Comparison of ENCODE assay signal across 17 cellular contexts in genomic region chr13:28394422-28394821, GRCh38.
DNase-seq lines count a peak whose midpoint lies in the region; FAIRE-seq and TF ChIP-seq lines count a peak whose summit lies in the region.
"Had no signal": no experiment of that assay in that cellular context is flagged by ENCODE, and none has a peak within 500 bp of the region (broad histone marks: within the 10 kb centered on the region; RNA-seq: fewer than 3 reads in every experiment).

No MANE protein-coding gene starts in this region.

- H3K4me3 Mint-ChIP-seq in Calu3 (ENCODE audit: low read depth, unreplicated experiment), result no peak overlapping the region
- H3K4me3 Mint-ChIP-seq: activated CD4-positive, alpha-beta T cell treated with anti-CD3 and anti-CD28 coated beads for 36 hours; activated T-cell treated with anti-CD3 and anti-CD28 coated beads, Interleukin-2, amount 50 U/mL, for 72 hours; B cell had no signal

- H3K4ac ChIP-seq in H1 (replicated peaks; ENCODE audit: insufficient read length, low read depth, low read length) (no peak overlapping the region), mesenchymal stem cell (ENCODE audit: low read depth in 1 of 2, low read length in 2 of 2) (peak overlapping the region in 1 of 2 experiments; percentile 51)

- H3K56ac ChIP-seq in H1 (replicated peaks; ENCODE audit: insufficient read length, low read depth, low read length), result no peak overlapping the region

- H2AK5ac ChIP-seq in H1 (ENCODE audit: low read depth, low read length) (no peak overlapping the region), mesenchymal stem cell (ENCODE audit: low read length, severe bottlenecking) (no peak overlapping the region)

- no peaks in the 10 kb centered on the region for H3K9me3 Mint-ChIP-seq in Calu3 (ENCODE audit: low read depth, unreplicated experiment)
- H3K9me3 Mint-ChIP-seq: activated T-cell treated with anti-CD3 and anti-CD28 coated beads, Interleukin-2, amount 50 U/mL, for 72 hours had no signal

- H3K23me2 ChIP-seq in H1 (ENCODE audit: low read depth, low read length), result no peaks in the 10 kb centered on the region

- FAIRE-seq in H1 (lab: Jason Lieb, UNC), result no peak
- no peak for FAIRE-seq in D721Med (lab: Jason Lieb, UNC)
- FAIRE-seq: G401.6 had no signal

- BruUV-seq in Calu3 (replicated peaks; lab: Mats Ljungman, UMichigan), result no TSS peak

- H3K4me1 ChIP-seq in H1 (replicated peaks in 1 of 4; ENCODE audit: control insufficient read depth in 3 of 4, insufficient read depth in 4 of 4, low read length in 3 of 4) (peaks cover 0 to 10% (median 0%) of the 10 kb centered on the region in 4 experiments; a peak in 3 of 7 replicates), mesenchymal stem cell (ENCODE audit: control insufficient read depth, insufficient read depth, low read depth, low read length) (no peaks in the 10 kb centered on the region)
- H3K4me1 ChIP-seq: ascending aorta had no signal

- intact Hi-C loops in Calu3 (cut with micrococcal nuclease; ENCODE audit: unreplicated experiment), result no loop called here

- no peak overlapping the region for H4K5ac ChIP-seq in H1 (ENCODE audit: insufficient read length, low read depth, low read length)

- H3K27ac Mint-ChIP-seq in Calu3 (ENCODE audit: unreplicated experiment), result no peak overlapping the region
- H3K27ac Mint-ChIP-seq: activated CD4-positive, alpha-beta T cell treated with anti-CD3 and anti-CD28 coated beads for 36 hours; activated T-cell treated with anti-CD3 and anti-CD28 coated beads, Interleukin-2, amount 50 U/mL, for 72 hours; B cell; progenitor cell of endocrine pancreas had no signal

- H4K91ac ChIP-seq in H1 (replicated peaks; ENCODE audit: insufficient read length, low read length), result no peak overlapping the region
- peak overlapping the region; percentile 93 for H4K91ac ChIP-seq in mesenchymal stem cell (ENCODE audit: low read length)

- no peak for TF ChIP-seq RAD21 in H1 (IDR thresholded peaks at IDR 0.05 in 1 of 2, conservative IDR thresholded peaks at IDR 0.05 in 1 of 2; ENCODE audit: low read depth in 2 of 2, low read length in 2 of 2)

- H3K27me3 ChIP-seq in H1 (replicated peaks in 1 of 4; ENCODE audit: control insufficient read depth in 3 of 4, extremely low read depth in 1 of 4, insufficient read depth in 3 of 4, low read length in 3 of 4) (no peaks in the 10 kb centered on the region), mesenchymal stem cell (ENCODE audit: control insufficient read depth in 1 of 2, insufficient read depth in 1 of 2, low read length in 2 of 2) (peaks cover 2 to 6% of the 10 kb centered on the region in 2 experiments)
- H3K27me3 ChIP-seq: ascending aorta had no signal

- H2BK20ac ChIP-seq in H1 (ENCODE audit: low read length), result no peak overlapping the region

- no peaks in the 10 kb centered on the region for H3K79me1 ChIP-seq in H1 (ENCODE audit: low read depth, low read length)
- no peaks in the 10 kb centered on the region for H3K79me1 ChIP-seq in mesenchymal stem cell (replicated peaks; ENCODE audit: low read length, poor library complexity, severe bottlenecking)

- H3K36me3 Mint-ChIP-seq in Calu3 (ENCODE audit: insufficient read depth, unreplicated experiment), result no peaks in the 10 kb centered on the region

- H3K4me2 ChIP-seq in H1 (ENCODE audit: insufficient read depth in 1 of 2, low read depth in 2 of 2, low read length in 2 of 2) (no peak overlapping the region), mesenchymal stem cell (ENCODE audit: low read length, poor library complexity, severe bottlenecking) (no peak overlapping the region)

- H3K4me1 Mint-ChIP-seq in Calu3 (ENCODE audit: low read depth, unreplicated experiment), result no peaks in the 10 kb centered on the region
- H3K4me1 Mint-ChIP-seq: activated CD4-positive, alpha-beta T cell treated with anti-CD3 and anti-CD28 coated beads for 36 hours; B cell had no signal

- H3K18ac ChIP-seq in H1 (ENCODE audit: extremely low read depth, low read length) (no peak overlapping the region), mesenchymal stem cell (ENCODE audit: low read depth in 1 of 2, low read length in 2 of 2) (peak overlapping the region; percentile 49 to 57)

- peaks cover 9 to 59% (median 39%) of the 10 kb centered on the region in 4 experiments for H3K36me3 ChIP-seq in H1 (ENCODE audit: control insufficient read depth in 2 of 4, insufficient read depth in 4 of 4, low read length in 3 of 4)
- no peaks in the 10 kb centered on the region for H3K36me3 ChIP-seq in mesenchymal stem cell (ENCODE audit: control insufficient read depth in 1 of 2, insufficient read depth in 2 of 2, low read depth in 1 of 2, low read length in 2 of 2)
- H3K36me3 ChIP-seq: ascending aorta had no signal

- POLR2A ChIA-PET in H1 (lab: Charles Lee; ENCODE audit: partially characterized antibody), result no interaction called here

- peaks cover 0 to 2% of the 10 kb centered on the region in 2 experiments for H4K20me1 ChIP-seq in H1 (replicated peaks in 1 of 2; ENCODE audit: control insufficient read depth in 1 of 2, insufficient read depth in 2 of 2, low read length in 2 of 2)

- H2BK15ac ChIP-seq in H1 (ENCODE audit: low read length), result no peak overlapping the region
- H2BK15ac ChIP-seq in mesenchymal stem cell (ENCODE audit: low read depth, poor library complexity, severe bottlenecking), result no peak overlapping the region

- H3K9me3 ChIP-seq in H1 (ENCODE audit: insufficient read depth in 2 of 2, low read depth in 1 of 2, low read length in 1 of 2), result no peaks in the 10 kb centered on the region
- H3K9me3 ChIP-seq in mesenchymal stem cell (ENCODE audit: control insufficient read depth, low read length), result no peaks in the 10 kb centered on the region
- H3K9me3 ChIP-seq: ascending aorta had no signal

- CTCF ChIA-PET in H1 (lab: Charles Lee; ENCODE audit: partially characterized antibody), result interaction anchor here (1.2 kb wide), 1 partner anchor 18 kb away, joined by 4 read pairs; no protein-coding TSS in a partner anchor
- CTCF ChIA-PET in Calu3 (lab: Charles Lee), result no interaction called here

- H3K9ac ChIP-seq in H1 (replicated peaks in 1 of 4; ENCODE audit: extremely low read depth in 1 of 4, low read depth in 3 of 4, low read length in 3 of 4) (peak overlapping the region in 1 of 4 experiments; percentile 13; a peak in 2 of 7 replicates), mesenchymal stem cell (ENCODE audit: low read length) (no peak overlapping the region)

- WGBS in H1 (ENCODE audit: extremely low coverage in 1 of 2, insufficient coverage in 1 of 2, insufficient read length in 1 of 2, insufficient replicate concordance in 2 of 2, low coverage in 1 of 2, low lambda C conversion rate in 2 of 2, missing lambda C conversion rate in 1 of 2), 2 experiments, result 83% methylated on average over 4 of the region's 4 CpGs; no CpG with 5 or more reads in 1 of the 2 experiments
- 67% methylated on average over 3 of the region's 4 CpGs for WGBS in mesenchymal stem cell

- H4K8ac ChIP-seq in H1 (ENCODE audit: extremely low read depth, insufficient read depth, low read length) (no peak overlapping the region), mesenchymal stem cell (ENCODE audit: low read length) (peak overlapping the region; percentile 76)

- H2BK5ac ChIP-seq in H1 (ENCODE audit: low read depth, low read length) (peak overlapping the region; percentile 40), mesenchymal stem cell (ENCODE audit: low read depth, low read length, poor library complexity, severe bottlenecking) (no peak overlapping the region)

- H3K27ac ChIP-seq in H1 (ENCODE audit: low read depth, low read length) (0 out of 2 replicates have a peak overlapping the region, but pooled peaks have one; percentile 12), mesenchymal stem cell (ENCODE audit: low read length, poor library complexity, severe bottlenecking) (no peak overlapping the region)

- H2AFZ ChIP-seq in H1 (ENCODE audit: low read length), result no peak overlapping the region
- no peak overlapping the region for H2AFZ ChIP-seq in mesenchymal stem cell (ENCODE audit: low read depth, low read length)

- TF ChIP-seq CTCF in H1 (IDR thresholded peaks at IDR 0.05; ENCODE audit: control extremely low read depth in 1 of 3, insufficient read depth in 1 of 3, low read depth in 1 of 3, low read length in 3 of 3) (no peak), Calu3 (IDR thresholded peaks at IDR 0.05; ENCODE audit: unreplicated experiment) (no peak), D721Med (IDR thresholded peaks at IDR 0.05; ENCODE audit: insufficient read depth, missing control alignments) (no peak)

- TF ChIP-seq POLR2A in H1 (IDR thresholded peaks at IDR 0.05; ENCODE audit: control extremely low read depth in 1 of 2, low read depth in 2 of 2, low read length in 2 of 2), result 0 out of 3 replicates have a peak, but pooled peaks of 1 of the 2 experiments have one; percentile 13

- no peak overlapping the region for H3K14ac ChIP-seq in H1 (ENCODE audit: insufficient read length)
- peak overlapping the region in 1 of 2 experiments; percentile 71 for H3K14ac ChIP-seq in mesenchymal stem cell (ENCODE audit: low read length in 2 of 2)

- TF ChIP-seq EP300 in H1 (IDR thresholded peaks at IDR 0.05; ENCODE audit: borderline replicate concordance in 1 of 2, low read depth in 2 of 2, low read length in 2 of 2), result no peak

- H3K27me3 Mint-ChIP-seq in Calu3 (ENCODE audit: unreplicated experiment), result peaks cover 13% of the 10 kb centered on the region
- H3K27me3 Mint-ChIP-seq: activated CD4-positive, alpha-beta T cell treated with anti-CD3 and anti-CD28 coated beads for 36 hours; B cell had no signal

- no peak overlapping the region for H2BK120ac ChIP-seq in H1 (replicated peaks; ENCODE audit: low read depth, low read length)
- no peak overlapping the region for H2BK120ac ChIP-seq in mesenchymal stem cell (ENCODE audit: low read depth, low read length)

- DNase-seq in ELR (ENCODE audit: low read depth) (peak; percentile 84), NOMO-1 treated with DMSO at 0.1 percent for 48 hours (lab: John Stamatoyannopoulos, UW; ENCODE audit: unreplicated experiment) (peak; percentile 95), H1 (ENCODE audit: low read depth in 1 of 2, low spot score in 2 of 2) (no peak), mesenchymal stem cell (peak; percentile 24), Calu3 (no peak), D721Med (ENCODE audit: insufficient read length, low spot score) (no peak), germinal center (ENCODE audit: low spot score) (no peak), DMS53 (lab: John Stamatoyannopoulos, UW) (no peak)
- DNase-seq: activated CD4-positive, alpha-beta T cell treated with anti-CD3 and anti-CD28 coated beads for 36 hours; activated T-cell treated with anti-CD3 and anti-CD28 coated beads, Interleukin-2, amount 50 U/mL, for 72 hours; NCI-H82; stimulated activated CD4-positive, alpha-beta T cell treated with anti-CD3 and anti-CD28 coated beads, Interleukin-4, amount 100 ng/mL, for 24 hours; stimulated activated naive CD4-positive, alpha-beta T cell treated with Interleukin-2 at 50 U/mL for 16 hours had no signal

- H3K23ac ChIP-seq in H1 (ENCODE audit: insufficient read length) (no peak overlapping the region), mesenchymal stem cell (ENCODE audit: low read length in 2 of 2) (peak overlapping the region in 1 of 2 experiments; percentile 40)

- no peak overlapping the region for H2BK12ac ChIP-seq in H1 (ENCODE audit: low read depth, low read length)
- peak overlapping the region; percentile 28 to 72 for H2BK12ac ChIP-seq in mesenchymal stem cell (ENCODE audit: low read length in 2 of 2)

- no peaks in the 10 kb centered on the region; a peak in 1 of 4 replicates for H3K79me2 ChIP-seq in H1 (ENCODE audit: control insufficient read depth in 1 of 2, insufficient read depth in 2 of 2, low read length in 2 of 2)

- H3K4me3 ChIP-seq in H1 (ENCODE audit: extremely low read depth in 1 of 4, insufficient read depth in 2 of 4, low read depth in 3 of 4, low read length in 4 of 4) (no peak overlapping the region), mesenchymal stem cell (ENCODE audit: insufficient read depth in 1 of 2, low read depth in 1 of 2, low read length in 2 of 2) (no peak overlapping the region)
- H3K4me3 ChIP-seq: ascending aorta had no signal

Comparison
In these comparisons a context has a peak if more than half of its experiments do, and no peak if none do; other contexts are left out.
1. DNase-seq: peak in ELR (single experiment), NOMO-1 treated with DMSO at 0.1 percent for 48 hours (single experiment) and mesenchymal stem cell (single experiment); none in H1 (0 of 2), Calu3 (single experiment), D721Med (single experiment), germinal center (single experiment) and DMS53 (single experiment).